Comparison of ENCODE assay signal across 1 cellular context in the genomic region with DNA sequence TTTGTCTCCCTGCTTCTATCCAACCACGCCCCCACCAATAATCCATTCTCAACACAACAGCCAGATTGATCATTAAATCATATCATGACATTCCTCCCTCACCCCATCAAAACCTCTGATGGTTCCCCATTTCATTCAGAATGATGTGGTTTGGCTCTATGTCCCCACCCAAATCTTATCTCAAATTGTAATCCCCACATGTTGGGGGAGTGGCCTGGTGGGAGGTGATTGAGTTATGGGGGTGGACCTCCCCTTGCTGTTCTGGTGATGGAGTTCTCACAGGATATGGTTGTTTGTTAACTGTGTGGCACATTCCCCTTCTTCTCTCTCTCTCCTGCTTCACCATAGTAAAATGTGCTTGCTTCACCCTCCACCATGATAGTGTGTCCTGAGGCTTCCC.
TF ChIP-seq lines count a peak whose summit lies in the region.

No MANE protein-coding gene starts in this region.

TF ChIP-seq in K562, 482 proteins besides CTCF, POLR2A, EP300 and RAD21:
- TF ChIP-seq TCF3 (CRISPR knock-in tag; IDR thresholded peaks at IDR 0.05), result peak; percentile 45
- TF ChIP-seq KDM1A (IDR thresholded peaks at IDR 0.05), result peak in 1 of 2 experiments; percentile 30; a peak in 1 of 4 replicates
- TF ChIP-seq ZNF79 (CRISPR knock-in tag; IDR thresholded peaks at IDR 0.05; ENCODE audit: low read depth), result no peak
- TF ChIP-seq RCOR1 (IDR thresholded peaks at IDR 0.05; ENCODE audit: borderline replicate concordance in 1 of 2, low read depth in 2 of 2, low read length in 2 of 2), result peak in 1 of 2 experiments; percentile 33; a peak in 1 of 4 replicates
- peak; percentile 52 for TF ChIP-seq TEAD4 (IDR thresholded peaks at IDR 0.05; ENCODE audit: low read length)
- TF ChIP-seq TEAD4 (CRISPR knock-in tag; IDR thresholded peaks at IDR 0.05; ENCODE audit: borderline replicate concordance), result no peak
- TF ChIP-seq MAFK (IDR thresholded peaks at IDR 0.05; ENCODE audit: low read length), result no peak
- TF ChIP-seq HOXB6 (CRISPR knock-in tag; IDR thresholded peaks at IDR 0.05; ENCODE audit: borderline replicate concordance), result no peak
- TF ChIP-seq ARID1B (IDR thresholded peaks at IDR 0.05), result peak; percentile 47
- peak; percentile 63 for TF ChIP-seq CBFA2T3 (IDR thresholded peaks at IDR 0.05)
- TF ChIP-seq TAL1 (IDR thresholded peaks at IDR 0.05), result peak; percentile 45; the same call in 1 of the 2 replicates
- TF ChIP-seq CBFA2T2 (conservative IDR thresholded peaks at IDR 0.05), result peak; percentile 19; the same call in 1 of the 2 replicates
- peak; percentile 23 for TF ChIP-seq MEIS2 (IDR thresholded peaks at IDR 0.05; ENCODE audit: partially characterized antibody)
- TF ChIP-seq ZNF41 (CRISPR knock-in tag; conservative IDR thresholded peaks at IDR 0.05), result no peak
